26 cellular contexts compared by ENCODE assay signal in the genomic region with DNA sequence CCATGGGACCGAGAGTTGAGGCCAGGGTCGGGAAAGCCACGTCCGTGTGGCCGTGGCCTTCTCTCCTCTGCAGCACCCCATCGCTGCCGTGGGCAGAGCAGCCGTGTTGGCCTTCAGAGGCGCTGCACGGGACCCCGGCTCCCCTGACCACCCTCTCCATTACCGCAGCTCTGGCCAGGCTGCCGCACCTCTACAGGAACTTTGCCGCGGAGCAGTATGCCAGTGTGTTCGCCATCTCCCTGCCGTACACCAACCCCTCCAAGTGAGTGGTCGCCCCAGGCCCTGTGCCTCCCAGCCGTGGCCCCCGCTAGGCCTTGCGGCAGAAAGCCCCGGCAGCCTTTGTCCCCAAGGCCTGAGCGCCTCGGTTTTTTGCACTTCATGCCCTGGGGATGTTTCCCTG.
"Had no signal": no experiment of that assay in that cellular context is flagged by ENCODE, and none has a peak within 500 bp of the region (broad histone marks: within the 10 kb centered on the region; RNA-seq: fewer than 3 reads in every experiment).

No MANE protein-coding gene starts in this region.

- DNase-seq: stimulated activated CD4-positive, alpha-beta T cell treated with anti-CD3 and anti-CD28 coated beads, Interleukin-2, amount 100 ng/mL, for 48 hours; stimulated activated CD4-positive, alpha-beta T cell treated with anti-CD3 and anti-CD28 coated beads, Interleukin-4, amount 100 ng/mL, for 1 hour; stimulated activated CD4-positive, alpha-beta T cell treated with anti-CD3 and anti-CD28 coated beads, Interleukin-4, amount 100 ng/mL, for 24 hours; stimulated activated CD4-positive, alpha-beta T cell treated with anti-CD3 and anti-CD28 coated beads, Interleukin-4, amount 100 ng/mL, for 4 hours; stimulated activated CD8-positive, alpha-beta memory T cell treated with anti-CD3 and anti-CD28 coated beads, Interleukin-4, amount 100 ng/mL, for 48 hours; stimulated activated naive B cell treated with anti-CD40 and anti-IgM and Interleukin-4, amounts not matched to agents 10 μg/mL and 1 μg/mL and 100 μg/mL, for 72 hours; stimulated activated naive CD4-positive, alpha-beta T cell; stimulated activated naive CD4-positive, alpha-beta T cell treated with Interleukin-2 at 50 U/mL for 16 hours; stimulated activated naive CD8-positive, alpha-beta T cell treated with anti-CD3 and anti-CD28 coated beads, Interleukin-15, amount 100 ng/mL, for 72 hours; stimulated activated naive CD8-positive, alpha-beta T cell treated with anti-CD3 and anti-CD28 coated beads, Interleukin-15, Interleukin-2, amounts not matched to agents 100 U/mL and 50 U/mL, for 24 hours; stomach; substantia nigra; testis; thyroid gland; tibial artery; transverse colon; trophoblast cell; upper lobe of right lung; uterus had no signal

- H3K36me3 ChIP-seq: uterus had no signal

- H3K9me3 ChIP-seq: stomach, suprapubic skin, testis, thoracic aorta, thyroid gland, tibial artery, tibial nerve, transverse colon, upper lobe of left lung, upper lobe of right lung, uterus, vagina had no signal

- H3K4me1 ChIP-seq: stomach, testis, tibial artery, tibial nerve, transverse colon, upper lobe of left lung, upper lobe of right lung, uterus, vagina had no signal

- H3K4me3 ChIP-seq: stomach, suprapubic skin, testis, thoracic aorta, thyroid gland, tibial artery, tibial nerve, transverse colon, upper lobe of left lung, upper lobe of right lung, uterus, vagina had no signal

- H3K27me3 ChIP-seq: stomach, suprapubic skin, testis, thyroid gland, tibial artery, tibial nerve, transverse colon, upper lobe of left lung, upper lobe of right lung, uterus, vagina had no signal

- ATAC-seq: stimulated activated effector memory CD8-positive, alpha-beta T cell treated with anti-CD3 and anti-CD28 coated beads, Interleukin-12 subunit alpha, Interleukin-12 subunit beta, amount 100 ng/mL, for 72 hours; stimulated activated memory B cell treated with anti-CD40 and anti-IgM and Interleukin-4, amounts not matched to agents 10 μg/mL and 1 μg/mL and 100 μg/mL, for 72 hours; stimulated activated naive B cell treated with anti-CD40 and anti-IgM and Interleukin-4, amounts not matched to agents 10 μg/mL and 1 μg/mL and 100 μg/mL, for 72 hours; stimulated activated naive CD8-positive, alpha-beta T cell treated with anti-CD3 and anti-CD28 coated beads, Interleukin-15, amount 100 ng/mL, for 72 hours; stimulated activated naive CD8-positive, alpha-beta T cell treated with anti-CD3 and anti-CD28 coated beads, Interleukin-15, Interleukin-2, amounts not matched to agents 100 U/mL and 50 U/mL, for 24 hours; upper lobe of right lung had no signal

- H3K27ac ChIP-seq: stomach, suprapubic skin, testis, thoracic aorta, thyroid gland, tibial artery, tibial nerve, transverse colon, upper lobe of left lung, upper lobe of right lung, uterus, vagina had no signal
